Comparison of ENCODE assay signal across 15 cellular contexts in the genomic region with DNA sequence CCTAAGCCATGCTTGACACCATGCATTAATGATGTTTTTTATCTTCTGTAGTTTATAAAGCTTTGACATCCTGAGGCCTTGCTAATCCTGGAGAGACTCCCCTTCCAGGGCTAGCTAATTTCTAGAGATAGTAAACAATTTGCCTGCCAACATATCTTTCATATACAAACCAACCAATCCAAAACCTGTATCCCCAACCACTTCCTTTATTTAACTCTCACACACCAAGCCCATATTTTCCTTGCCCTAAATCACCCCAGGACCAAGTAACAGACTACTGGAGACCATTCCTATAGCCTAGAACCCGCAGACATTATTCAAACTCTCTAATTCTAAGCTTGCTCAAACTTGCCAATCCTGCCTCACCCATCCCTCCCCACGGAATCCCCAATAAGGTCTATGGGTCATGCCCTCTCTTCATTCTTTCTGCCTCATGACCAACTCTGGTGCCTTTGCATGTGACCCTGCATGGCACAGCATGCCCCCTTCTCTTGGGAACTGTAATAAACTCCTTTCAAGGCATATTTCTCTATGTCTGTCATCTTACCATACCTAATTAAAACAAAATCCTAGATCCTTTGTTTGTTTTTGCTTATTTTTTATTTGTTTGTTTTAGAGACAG.
A peak's percentile ranks its signal among the peaks of the same experiment; 100 is the strongest.
DNase-seq lines count a peak whose midpoint lies in the region; ATAC-seq and TF ChIP-seq lines count a peak whose summit lies in the region.
"Had no signal": no experiment of that assay in that cellular context is flagged by ENCODE, and none has a peak within 500 bp of the region (broad histone marks: within the 10 kb centered on the region; RNA-seq: fewer than 3 reads in every experiment).

No MANE protein-coding gene starts in this region.

- DNase-seq in cardiac muscle cell (ENCODE audit: low read depth in 1 of 2, low spot score in 1 of 2) (no peak), Right ventricle myocardium superior (no peak), adrenal gland (no peak), iris pigment epithelial cell (ENCODE audit: low read depth) (peak; percentile 18), thyroid gland (no peak)
- no peak for DNase-seq in central memory CD4-positive, alpha-beta T cell
- DNase-seq in activated CD4-positive, alpha-beta T cell treated with anti-CD3 and anti-CD28 coated beads for 1 hour: no peak
- no peak for DNase-seq in NK-92 treated with Interleukin-12 subunit alpha and Interleukin-12 subunit beta, amount 100 ng/mL, for 24 hours (lab: John Stamatoyannopoulos, UW)
- DNase-seq: activated CD4-positive, alpha-beta T cell treated with anti-CD3 and anti-CD28 coated beads, Interleukin-2, amount 50 U/mL, for 48 hours; activated naive CD4-positive, alpha-beta T cell treated with Interleukin-2 at 50 U/mL for 16 hours; CD4-positive, CD25-positive, alpha-beta regulatory T cell; MM.1S; NCI-H187 treated with DMSO at 0.1 percent for 48 hours had no signal

- ATAC-seq in Right ventricle myocardium superior (ENCODE audit: poor library complexity): no peak

- H3K4me3 ChIP-seq in cardiac muscle cell (no peak overlapping the region), adrenal gland (no peak overlapping the region), thyroid gland (replicated peaks in 1 of 3) (no peak overlapping the region)
- H3K4me3 ChIP-seq: prostate gland had no signal

- TF ChIP-seq CTCF in cardiac muscle cell (IDR thresholded peaks at IDR 0.05; ENCODE audit: low read depth, low read length) (no peak), adrenal gland (IDR thresholded peaks at IDR 0.05) (no peak), thyroid gland (IDR thresholded peaks at IDR 0.05) (no peak)

- H3K9me3 ChIP-seq in cardiac muscle cell (ENCODE audit: low read depth): no peaks in the 10 kb centered on the region
- H3K9me3 ChIP-seq in adrenal gland (replicated peaks in 1 of 3): no peaks in the 10 kb centered on the region
- no peaks in the 10 kb centered on the region for H3K9me3 ChIP-seq in thyroid gland
- H3K9me3 ChIP-seq: prostate gland had no signal

- H3K27me3 ChIP-seq in cardiac muscle cell (no peaks in the 10 kb centered on the region), adrenal gland (no peaks in the 10 kb centered on the region), thyroid gland (no peaks in the 10 kb centered on the region)

- H3K27ac ChIP-seq in cardiac muscle cell (peak overlapping the region; percentile 31), adrenal gland (peak overlapping the region in 3 of 5 donors; percentile 27 to 90 (median 70)), thyroid gland (peak overlapping the region; percentile 71 to 83 (median 82))
- H3K27ac ChIP-seq: prostate gland, VCaP had no signal

- H3K36me3 ChIP-seq in cardiac muscle cell: no peaks in the 10 kb centered on the region
- no peaks in the 10 kb centered on the region for H3K36me3 ChIP-seq in adrenal gland (replicated peaks in 1 of 2)
- no peaks in the 10 kb centered on the region for H3K36me3 ChIP-seq in thyroid gland
- H3K36me3 ChIP-seq: prostate gland had no signal

- TF ChIP-seq POLR2A in adrenal gland (IDR thresholded peaks at IDR 0.05): no peak
- no peak for TF ChIP-seq POLR2A in thyroid gland (IDR thresholded peaks at IDR 0.05)

- WGBS in adrenal gland, 4 donors: 81 to 88% (median 85%) methylated on average over 2 of the region's 2 CpGs
- 84 to 92% methylated on average over 2 of the region's 2 CpGs for WGBS in thyroid gland, 2 donors

- intact Hi-C loops in Right ventricle myocardium superior (cut with DNase I): no loop called here
- intact Hi-C loops in adrenal gland (cut with DNase I): no loop called here
- intact Hi-C loops in thyroid gland (cut with DNase I): no loop called here

- H3K4me1 ChIP-seq in cardiac muscle cell (ENCODE audit: low read depth) (peaks cover 9% of the 10 kb centered on the region), adrenal gland (replicated peaks in 1 of 2) (peaks cover 12 to 21% of the 10 kb centered on the region in 2 donors), thyroid gland (peaks cover 52 to 75% of the 10 kb centered on the region in 2 donors)
- H3K4me1 ChIP-seq: prostate gland had no signal

Comparison
In these comparisons a context has a peak if more than half of its experiments do, and no peak if none do; other contexts are left out.
1. H3K27ac ChIP-seq: peak in every context shown above with its lines; median percentile 82 in thyroid gland; 70 in adrenal gland; 31 in cardiac muscle cell.